ENCODE assay signal across 17 cellular contexts in genomic region chr7:44909596-44909995, GRCh38. TPM values are rescaled to one million over a fixed set of nuclear protein-coding genes. Genes with fewer than 3 reads are reported as not detected.
DNase-seq lines count a peak whose midpoint lies in the region; ATAC-seq, FAIRE-seq and TF ChIP-seq lines count a peak whose summit lies in the region.
"Had no signal": no experiment of that assay in that cellular context is flagged by ENCODE, and none has a peak within 500 bp of the region (broad histone marks: within the 10 kb centered on the region; RNA-seq: fewer than 3 reads in every experiment).

No MANE protein-coding gene starts in this region.

- H3K36me3 ChIP-seq in K562 (ENCODE audit: control insufficient read depth, insufficient read depth, low read length) (no peaks in the 10 kb centered on the region), osteoblast (ENCODE audit: insufficient read depth, low read length) (no peaks in the 10 kb centered on the region)
- H3K36me3 ChIP-seq: BLaER1 treated with 17β-estradiol and CSF1 and Interleukin-3, amounts not matched to agents 10 nM and 100 nM had no signal

- CTCF ChIA-PET in activated naive CD4-positive, alpha-beta T cell treated with anti-CD3 and anti-CD28 coated beads, Interleukin-2, amount 10 ng/mL, durations not matched to agents 7 days and 5 days (lab: Charles Lee), result no interaction called here
- CTCF ChIA-PET in K562 (lab: Yijun Ruan, JAX; ENCODE audit: low intra/inter-chr PET ratio), result no interaction called here

- no peak for ATAC-seq in activated naive CD4-positive, alpha-beta T cell treated with anti-CD3 and anti-CD28 coated beads, Interleukin-2, amount 50 U/mL, for 72 hours
- ATAC-seq in K562, result no peak

- 55% methylated on average over 6 of the region's 6 CpGs for WGBS in K562 (ENCODE audit: insufficient coverage, low coverage, missing lambda C conversion rate)

- no peak overlapping the region for H3K4me3 Mint-ChIP-seq in activated naive CD4-positive, alpha-beta T cell treated with anti-CD3 and anti-CD28 coated beads, Interleukin-2, amount 10 ng/mL, durations not matched to agents 7 days and 5 days
- H3K4me3 Mint-ChIP-seq: CD4-positive, CD25-positive, alpha-beta regulatory T cell had no signal

- FAIRE-seq in K562 (lab: Jason Lieb, UNC), result no peak
- FAIRE-seq: G401.6, GM12891 had no signal

- no TSS peak for BruUV-seq in K562 (replicated peaks; lab: Mats Ljungman, UMichigan)

- H3K36me3 Mint-ChIP-seq in activated naive CD4-positive, alpha-beta T cell treated with anti-CD3 and anti-CD28 coated beads, Interleukin-2, amount 10 ng/mL, durations not matched to agents 7 days and 5 days, result no peaks in the 10 kb centered on the region
- H3K36me3 Mint-ChIP-seq in activated naive CD4-positive, alpha-beta T cell treated with anti-CD3 and anti-CD28 coated beads, Interleukin-2, amount 50 U/mL, for 72 hours, result no peaks in the 10 kb centered on the region
- H3K36me3 Mint-ChIP-seq: CD4-positive, CD25-positive, alpha-beta regulatory T cell had no signal

- H2AFZ ChIP-seq in K562 (ENCODE audit: low read depth, low read length) (no peak overlapping the region), osteoblast (ENCODE audit: low read length) (no peak overlapping the region)
- H2AFZ ChIP-seq: GM23248 had no signal

- no peaks in the 10 kb centered on the region for H3K9me1 ChIP-seq in K562 (ENCODE audit: control insufficient read depth, insufficient read depth, low read length)

- no peak for TF ChIP-seq RAD21 in K562 (CRISPR knock-in tag; conservative IDR thresholded peaks at IDR 0.05 in 1 of 2, IDR thresholded peaks at IDR 0.05 in 1 of 2)

- H3K27me3 ChIP-seq in K562 (ENCODE audit: control insufficient read depth in 2 of 2, insufficient read depth in 2 of 2, low read length in 2 of 2) (peaks cover 0 to 11% of the 10 kb centered on the region in 2 experiments; a peak in 2 of 5 replicates), osteoblast (ENCODE audit: insufficient read depth, low read length) (no peaks in the 10 kb centered on the region)
- H3K27me3 ChIP-seq: BLaER1 treated with 17β-estradiol and CSF1 and Interleukin-3, amounts not matched to agents 10 nM and 100 nM had no signal

- H3K4me1 Mint-ChIP-seq in activated naive CD4-positive, alpha-beta T cell treated with anti-CD3 and anti-CD28 coated beads, Interleukin-2, amount 10 ng/mL, durations not matched to agents 7 days and 5 days, result peaks cover 12% of the 10 kb centered on the region

- H4K20me1 ChIP-seq in K562 (replicated peaks; ENCODE audit: control insufficient read depth, insufficient read depth, low read length) (no peaks in the 10 kb centered on the region), osteoblast (ENCODE audit: insufficient read depth, low read length) (no peaks in the 10 kb centered on the region)
- H4K20me1 ChIP-seq: BLaER1 treated with 17β-estradiol and CSF1 and Interleukin-3, amounts not matched to agents 10 nM and 100 nM had no signal

- no peak for TF ChIP-seq EP300 in K562 (IDR thresholded peaks at IDR 0.05; ENCODE audit: low read length)

- H3K9me3 Mint-ChIP-seq in activated naive CD4-positive, alpha-beta T cell treated with anti-CD3 and anti-CD28 coated beads, Interleukin-2, amount 10 ng/mL, durations not matched to agents 7 days and 5 days, result no peaks in the 10 kb centered on the region
- no peaks in the 10 kb centered on the region for H3K9me3 Mint-ChIP-seq in activated naive CD4-positive, alpha-beta T cell treated with anti-CD3 and anti-CD28 coated beads, Interleukin-2, amount 50 U/mL, for 72 hours
- H3K9me3 Mint-ChIP-seq: CD4-positive, CD25-positive, alpha-beta regulatory T cell had no signal

- in situ Hi-C loops in K562 (cut with MboI), result no loop called here
- in situ Hi-C loops in G401 (cut with HindIII; ENCODE audit: low sequenced_read_pairs), result no loop called here

- TF ChIP-seq POLR2A in NB4 (IDR thresholded peaks at IDR 0.05; ENCODE audit: extremely low read depth, insufficient read length) (no peak), K562 (conservative IDR thresholded peaks at IDR 0.05) (no peak)

- H3K9me3 ChIP-seq in K562 (replicated peaks; ENCODE audit: control insufficient read depth, insufficient read depth, low read depth, low read length) (no peaks in the 10 kb centered on the region), osteoblast (ENCODE audit: low read depth, low read length) (no peaks in the 10 kb centered on the region)

- POLR2A ChIA-PET in K562 (lab: Yijun Ruan, JAX), result no interaction called here

- peak overlapping the region; percentile 62 for H3K27ac Mint-ChIP-seq in activated naive CD4-positive, alpha-beta T cell treated with anti-CD3 and anti-CD28 coated beads, Interleukin-2, amount 10 ng/mL, durations not matched to agents 7 days and 5 days
- H3K27ac Mint-ChIP-seq in activated naive CD4-positive, alpha-beta T cell treated with anti-CD3 and anti-CD28 coated beads, Interleukin-2, amount 50 U/mL, for 72 hours, result no peak overlapping the region
- H3K27ac Mint-ChIP-seq: CD4-positive, CD25-positive, alpha-beta regulatory T cell had no signal

- no peak for DNase-seq in activated naive CD4-positive, alpha-beta T cell treated with anti-CD3 and anti-CD28 coated beads, Interleukin-2, amount 10 ng/mL, durations not matched to agents 7 days and 5 days
- no peak for DNase-seq in activated naive CD4-positive, alpha-beta T cell treated with anti-CD3 and anti-CD28 coated beads, Interleukin-2, amount 50 U/mL, for 72 hours (ENCODE audit: low spot score in 2 of 2)
- DNase-seq in NB4 (ENCODE audit: low read depth) (peak; percentile 59), K562 (ENCODE audit: extremely low read depth in 1 of 4, low spot score in 3 of 4) (no peak), HT-29 (ENCODE audit: low spot score) (no peak), G401 (ENCODE audit: low spot score) (no peak), osteoblast (ENCODE audit: insufficient read length, low spot score, missing footprints) (no peak)
- DNase-seq: ACHN; Calu3; CD4-positive, CD25-positive, alpha-beta regulatory T cell; DMS79; GM23248; H7 had no signal

- TF ChIP-seq CTCF in NB4 (IDR thresholded peaks at IDR 0.05; ENCODE audit: low read depth, low read length) (no peak), K562 (IDR thresholded peaks at IDR 0.05 in 2 of 3, conservative IDR thresholded peaks at IDR 0.05 in 1 of 3; ENCODE audit: insufficient read depth in 2 of 3, low read depth in 1 of 3, low read length in 3 of 3) (no peak), osteoblast (IDR thresholded peaks at IDR 0.05; ENCODE audit: extremely low read depth, low read depth, low read length) (no peak)

- H3K79me2 ChIP-seq in K562 (ENCODE audit: control insufficient read depth, insufficient read depth, low read length) (no peaks in the 10 kb centered on the region), osteoblast (ENCODE audit: insufficient read depth, low read length) (no peaks in the 10 kb centered on the region)

- no peak overlapping the region for H3K4me2 ChIP-seq in K562 (ENCODE audit: insufficient read depth, low read length)
- no peak overlapping the region for H3K4me2 ChIP-seq in osteoblast (ENCODE audit: insufficient read depth, low read length)
- H3K4me2 ChIP-seq: BLaER1 treated with 17β-estradiol and CSF1 and Interleukin-3, amounts not matched to agents 10 nM and 100 nM had no signal

- H3K27me3 Mint-ChIP-seq in activated naive CD4-positive, alpha-beta T cell treated with anti-CD3 and anti-CD28 coated beads, Interleukin-2, amount 10 ng/mL, durations not matched to agents 7 days and 5 days, result peaks cover 12% of the 10 kb centered on the region

- H3K4me3 ChIP-seq in NB4 (ENCODE audit: low read depth, low read length) (no peak overlapping the region), K562 (no peak overlapping the region), osteoblast (ENCODE audit: insufficient read depth, low read length) (no peak overlapping the region)
- H3K4me3 ChIP-seq: BLaER1 treated with 17β-estradiol and CSF1 and Interleukin-3, amounts not matched to agents 10 nM and 100 nM; GM23248 had no signal

- H3K4me1 ChIP-seq in K562 (replicated peaks in 1 of 2; ENCODE audit: control insufficient read depth in 2 of 2, insufficient read depth in 2 of 2, low read length in 2 of 2), result peaks cover 0 to 5% of the 10 kb centered on the region in 2 experiments; a peak in 2 of 5 replicates
- no peaks in the 10 kb centered on the region for H3K4me1 ChIP-seq in osteoblast (ENCODE audit: insufficient read depth, low read length)

- intact Hi-C loops in K562 (cut with micrococcal nuclease), result no loop called here

- no peak overlapping the region for H3K27ac ChIP-seq in K562 (ENCODE audit: extremely low read depth, low read depth, low read length)
- no peak overlapping the region for H3K27ac ChIP-seq in osteoblast (ENCODE audit: low read depth, low read length)
- H3K27ac ChIP-seq: BLaER1 treated with 17β-estradiol and CSF1 and Interleukin-3, amounts not matched to agents 10 nM and 100 nM; GM23248; HL-60 had no signal

- H3K9ac ChIP-seq in K562 (ENCODE audit: insufficient read depth in 1 of 2, low read depth in 2 of 2, low read length in 2 of 2), result no peak overlapping the region
- H3K9ac ChIP-seq: BLaER1 treated with 17β-estradiol and CSF1 and Interleukin-3, amounts not matched to agents 10 nM and 100 nM; GM23248 had no signal

TF ChIP-seq in K562, 482 proteins besides CTCF, POLR2A, EP300 and RAD21 (continues in another document):
- TF ChIP-seq ZNF436 (CRISPR knock-in tag; IDR thresholded peaks at IDR 0.05), result no peak

RNA-seq across cellular contexts. Expression of gene PURB, which starts 24.3 kb away (rescaled TPM):
- total RNA-seq in activated naive CD4-positive, alpha-beta T cell treated with anti-CD3 and anti-CD28 coated beads, Interleukin-2, amount 50 U/mL, for 72 hours, result 10 to 100 TPM; 18.0 to 22.0 TPM
- total RNA-seq in K562 (2011; cell fraction: chromatin; rRNA removed; ENCODE audit: low replicate concordance), result 13.1 and 32.6 TPM in 2 replicates
- total RNA-seq in K562 (2011; cell fraction: nucleolus; rRNA removed), result 11.2 and 12.5 TPM in 2 replicates
- total RNA-seq in K562 (2011; cell fraction: nucleoplasm; rRNA removed), result 20.3 and 27.3 TPM in 2 replicates
- total RNA-seq in K562 (2014; rRNA removed) (5.6 and 6.2 TPM in 2 replicates), K562 (2014; rRNA removed; fragmentation: Illumina TruSeq; extraction: Trizol) (13.5 and 14.8 TPM in 2 replicates), K562 (2015; rRNA removed; fragmentation: Illumina TruSeq; extraction: Trizol) (10.6 and 11.2 TPM in 2 replicates), K562 (2021) (12.7 and 13.1 TPM in 2 replicates), osteoblast (22.7 and 22.8 TPM in 2 replicates)
- polyA plus RNA-seq in K562 (2011; rRNA removed) (7.3 and 8.3 TPM in 2 replicates), K562 (2014; fragmentation: Illumina TruSeq; extraction: Trizol) (12.8 and 14.1 TPM in 2 replicates), K562 (2014; fragmentation: Nextera tagmentation; extraction: Ambion mirVana) (1 to 10 TPM; 1.6 TPM), K562 (2014; rRNA removed) (8.8 and 9.8 TPM in 2 replicates)
- polyA plus RNA-seq in K562 (2011; cell fraction: cytosol; rRNA removed), result 1.8 and 4.2 TPM in 2 replicates
- 6.5 and 7.7 TPM in 2 replicates for polyA plus RNA-seq in K562 (2011; cell fraction: nucleus; rRNA removed)
- polyA plus RNA-seq in K562 (2012), result 9.8 and 11.3 TPM in 2 replicates
- polyA minus RNA-seq in K562 (2011; rRNA and poly(A)+ RNA removed), result 6.8 and 7.8 TPM in 2 replicates
- polyA minus RNA-seq in K562 (2011; cell fraction: cytosol; rRNA and poly(A)+ RNA removed), result 5.3 and 6.5 TPM in 2 replicates
- polyA minus RNA-seq in K562 (2011; cell fraction: nucleus; rRNA and poly(A)+ RNA removed), result 5.9 and 10.9 TPM in 2 replicates
- 11.6 and 13.2 TPM in 2 replicates for total RNA-seq in HT-29 (2014; rRNA removed; shearing (Covaris generic))
- 11.1 and 13.1 TPM in 2 replicates for total RNA-seq in G401 (2014; rRNA removed; shearing (Covaris generic))
